In the genomic region with DNA sequence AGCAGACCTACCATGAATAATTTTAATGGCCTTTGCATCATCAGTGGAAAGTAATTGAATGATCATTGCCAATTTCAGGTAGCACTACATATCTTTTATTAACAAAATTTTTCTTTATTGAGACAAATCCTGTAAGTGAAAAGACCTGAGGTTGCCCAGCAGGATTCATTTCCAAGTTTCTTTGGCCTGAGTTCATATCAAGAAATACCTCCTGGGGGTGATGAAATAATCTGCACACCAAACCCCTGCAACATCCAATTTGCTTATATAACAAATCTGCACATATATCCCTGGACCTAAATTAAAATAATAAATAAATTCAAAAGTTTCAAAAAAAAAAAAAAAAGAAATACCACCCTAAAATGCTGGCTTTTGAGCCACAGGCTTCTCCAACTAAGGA, we compare ENCODE assay signal across 18 cellular contexts. TPM values are rescaled to one million over a fixed set of nuclear protein-coding genes. Genes with fewer than 3 reads are reported as not detected.
DNase-seq lines count a peak whose midpoint lies in the region; ATAC-seq lines count a peak whose summit lies in the region.
"Had no signal": no experiment of that assay in that cellular context is flagged by ENCODE, and none has a peak within 500 bp of the region (broad histone marks: within the 10 kb centered on the region; RNA-seq: fewer than 3 reads in every experiment).

No MANE protein-coding gene starts in this region.

- H3K79me1 ChIP-seq in mesenchymal stem cell (replicated peaks; ENCODE audit: low read length, poor library complexity, severe bottlenecking) = no peaks in the 10 kb centered on the region

- in situ Hi-C loops in GM23248 (cut with MboI) = no loop called here

- H2BK5ac ChIP-seq in mesenchymal stem cell (ENCODE audit: low read depth, low read length, poor library complexity, severe bottlenecking) = no peak overlapping the region

- H3K4me3 Mint-ChIP-seq in CD4-positive, CD25-positive, alpha-beta regulatory T cell = peak overlapping the region in 2 of 4 donors; percentile 45 to 86
- H3K4me3 Mint-ChIP-seq in activated naive CD8-positive, alpha-beta T cell treated with anti-CD3 and anti-CD28 coated beads, Interleukin-2, amount 50 U/mL, for 24 hours = no peak overlapping the region

- H3K79me2 ChIP-seq in Karpas-422 (ENCODE audit: low read length) = no peaks in the 10 kb centered on the region
- H3K79me2 ChIP-seq in GM23248 (ENCODE audit: insufficient read depth) = no peaks in the 10 kb centered on the region

- no peak overlapping the region for H3K4ac ChIP-seq in mesenchymal stem cell (ENCODE audit: low read depth in 1 of 2, low read length in 2 of 2)

- H3K36me3 Mint-ChIP-seq in CD4-positive, CD25-positive, alpha-beta regulatory T cell = no peaks in the 10 kb centered on the region
- no peaks in the 10 kb centered on the region for H3K36me3 Mint-ChIP-seq in activated naive CD8-positive, alpha-beta T cell treated with anti-CD3 and anti-CD28 coated beads, Interleukin-2, amount 50 U/mL, for 24 hours (ENCODE audit: low read depth)
- H3K36me3 Mint-ChIP-seq: CD14-positive monocyte had no signal

- no peak overlapping the region for H2BK12ac ChIP-seq in mesenchymal stem cell (ENCODE audit: low read length in 2 of 2)

- H2BK15ac ChIP-seq in mesenchymal stem cell (ENCODE audit: low read depth, poor library complexity, severe bottlenecking) = no peak overlapping the region

- H3K27ac Mint-ChIP-seq in CD4-positive, CD25-positive, alpha-beta regulatory T cell = peak overlapping the region in 2 of 3 donors; percentile 88 to 94
- peak overlapping the region; percentile 92 for H3K27ac Mint-ChIP-seq in activated naive CD8-positive, alpha-beta T cell treated with anti-CD3 and anti-CD28 coated beads, Interleukin-2, amount 50 U/mL, for 24 hours

- H3K27me3 Mint-ChIP-seq in CD4-positive, CD25-positive, alpha-beta regulatory T cell = no peaks in the 10 kb centered on the region
- H3K27me3 Mint-ChIP-seq in activated naive CD8-positive, alpha-beta T cell treated with anti-CD3 and anti-CD28 coated beads, Interleukin-2, amount 50 U/mL, for 24 hours = peaks cover 5% of the 10 kb centered on the region

- peaks cover 12% of the 10 kb centered on the region for H3K4me1 ChIP-seq in CD4-positive, CD25-positive, alpha-beta regulatory T cell (ENCODE audit: control insufficient read depth, insufficient read depth, low read length, poor library complexity, severe bottlenecking)
- H3K4me1 ChIP-seq in Karpas-422 (ENCODE audit: low read length) (peaks cover 21% of the 10 kb centered on the region), mesenchymal stem cell (ENCODE audit: control insufficient read depth, insufficient read depth, low read depth, low read length) (no peaks in the 10 kb centered on the region), GM23248 (ENCODE audit: insufficient read depth) (peaks cover 18% of the 10 kb centered on the region)

- DNase-seq in CD4-positive, CD25-positive, alpha-beta regulatory T cell = no peak
- DNase-seq in Karpas-422 (no peak), mesenchymal stem cell (no peak), GM23248 (no peak), middle frontal gyrus (ENCODE audit: extremely low spot score, low spot score) (no peak)
- no peak for DNase-seq in activated naive CD8-positive, alpha-beta T cell treated with anti-CD3 and anti-CD28 coated beads, Interleukin-2, amount 50 U/mL, for 24 hours
- DNase-seq: Caco-2, GDM1, KG1, NCI-H1417 treated with DMSO at 0.1 percent for 48 hours, NCI-H187 treated with DMSO at 0.1 percent for 48 hours, NCI-H510A treated with DMSO at 0.1 percent for 48 hours, NCI-H82, SHP77 treated with DMSO at 0.1 percent for 48 hours had no signal

- peaks cover 4 to 14% (median 9%) of the 10 kb centered on the region in 4 donors for H3K4me1 Mint-ChIP-seq in CD4-positive, CD25-positive, alpha-beta regulatory T cell
- peaks cover 30% of the 10 kb centered on the region for H3K4me1 Mint-ChIP-seq in activated naive CD8-positive, alpha-beta T cell treated with anti-CD3 and anti-CD28 coated beads, Interleukin-2, amount 50 U/mL, for 24 hours

- H3K27ac ChIP-seq in CD4-positive, CD25-positive, alpha-beta regulatory T cell (ENCODE audit: insufficient read depth, low read length, poor library complexity, severe bottlenecking) = peak overlapping the region; percentile 20
- no peak overlapping the region for H3K27ac ChIP-seq in Karpas-422 (ENCODE audit: low read length)
- no peak overlapping the region for H3K27ac ChIP-seq in mesenchymal stem cell (ENCODE audit: low read length, poor library complexity, severe bottlenecking)
- H3K27ac ChIP-seq in GM23248 = no peak overlapping the region

- no peak overlapping the region for H3K14ac ChIP-seq in mesenchymal stem cell (ENCODE audit: low read length in 2 of 2)

- H3K9me3 Mint-ChIP-seq in CD4-positive, CD25-positive, alpha-beta regulatory T cell = no peaks in the 10 kb centered on the region
- no peaks in the 10 kb centered on the region for H3K9me3 Mint-ChIP-seq in activated naive CD8-positive, alpha-beta T cell treated with anti-CD3 and anti-CD28 coated beads, Interleukin-2, amount 50 U/mL, for 24 hours

- peaks cover 10% of the 10 kb centered on the region for H3F3A ChIP-seq in GM23248 (ENCODE audit: insufficient read depth)

- H3K9ac ChIP-seq in Karpas-422 (ENCODE audit: low read length) = no peak overlapping the region
- H3K9ac ChIP-seq in mesenchymal stem cell (ENCODE audit: low read length) = peak overlapping the region; percentile 83
- H3K9ac ChIP-seq in GM23248 = no peak overlapping the region

- H3K27me3 ChIP-seq in CD4-positive, CD25-positive, alpha-beta regulatory T cell (ENCODE audit: control insufficient read depth, insufficient read depth, low read length) = no peaks in the 10 kb centered on the region
- H3K27me3 ChIP-seq in Karpas-422 (ENCODE audit: low read length) (no peaks in the 10 kb centered on the region), mesenchymal stem cell (ENCODE audit: control insufficient read depth in 1 of 2, insufficient read depth in 1 of 2, low read length in 2 of 2) (no peaks in the 10 kb centered on the region), GM23248 (replicated peaks; ENCODE audit: insufficient read depth) (no peaks in the 10 kb centered on the region)

- H3K4me2 ChIP-seq in Karpas-422 (ENCODE audit: low read depth, low read length, poor library complexity, severe bottlenecking) = peak overlapping the region; percentile 74
- H3K4me2 ChIP-seq in mesenchymal stem cell (ENCODE audit: low read length, poor library complexity, severe bottlenecking) = no peak overlapping the region
- no peak overlapping the region for H3K4me2 ChIP-seq in GM23248 (ENCODE audit: unreplicated experiment)

- H4K8ac ChIP-seq in mesenchymal stem cell (ENCODE audit: low read length) = no peak overlapping the region

- H3K18ac ChIP-seq in mesenchymal stem cell (ENCODE audit: low read depth in 1 of 2, low read length in 2 of 2) = no peak overlapping the region

- H3K36me3 ChIP-seq in CD4-positive, CD25-positive, alpha-beta regulatory T cell (ENCODE audit: control insufficient read depth, insufficient read depth, low read length) = no peaks in the 10 kb centered on the region
- H3K36me3 ChIP-seq in Karpas-422 (ENCODE audit: insufficient read depth, low read length) (no peaks in the 10 kb centered on the region), mesenchymal stem cell (ENCODE audit: control insufficient read depth in 1 of 2, insufficient read depth in 2 of 2, low read depth in 1 of 2, low read length in 2 of 2) (no peaks in the 10 kb centered on the region), GM23248 (ENCODE audit: low read depth) (no peaks in the 10 kb centered on the region)

- peak overlapping the region; percentile 98; the same call in 1 of the 2 replicates for H2AFZ ChIP-seq in Karpas-422 (ENCODE audit: low read length)
- H2AFZ ChIP-seq in mesenchymal stem cell (ENCODE audit: low read depth, low read length) = no peak overlapping the region
- no peak overlapping the region for H2AFZ ChIP-seq in GM23248

- no peak overlapping the region for H2AK5ac ChIP-seq in mesenchymal stem cell (ENCODE audit: low read length, severe bottlenecking)

- no peak overlapping the region for H3K23ac ChIP-seq in mesenchymal stem cell (ENCODE audit: low read length in 2 of 2)

- H4K20me1 ChIP-seq in Karpas-422 (ENCODE audit: insufficient read depth, low read depth, low read length) = no peaks in the 10 kb centered on the region
- no peaks in the 10 kb centered on the region for H4K20me1 ChIP-seq in GM23248 (ENCODE audit: insufficient read depth)

- H3K9me2 ChIP-seq in Karpas-422 (replicated peaks; ENCODE audit: insufficient read depth, low read length) (no peaks in the 10 kb centered on the region), GM23248 (ENCODE audit: insufficient read depth) (no peaks in the 10 kb centered on the region)

- H4K91ac ChIP-seq in mesenchymal stem cell (ENCODE audit: low read length) = no peak overlapping the region

- H2BK120ac ChIP-seq in mesenchymal stem cell (ENCODE audit: low read depth, low read length) = no peak overlapping the region

- no peaks in the 10 kb centered on the region for H3K9me3 ChIP-seq in CD4-positive, CD25-positive, alpha-beta regulatory T cell (ENCODE audit: control insufficient read depth in 2 of 2, low read length in 2 of 2)
- no peaks in the 10 kb centered on the region for H3K9me3 ChIP-seq in Karpas-422 (ENCODE audit: low read length)
- no peaks in the 10 kb centered on the region for H3K9me3 ChIP-seq in mesenchymal stem cell (ENCODE audit: control insufficient read depth, low read length)
- no peaks in the 10 kb centered on the region for H3K9me3 ChIP-seq in GM23248 (ENCODE audit: low read depth)
- H3K9me3 ChIP-seq: Caco-2 had no signal

- no peak for ATAC-seq in CD4-positive, CD25-positive, alpha-beta regulatory T cell (ENCODE audit: low read depth in 2 of 2)
- no peak for ATAC-seq in activated naive CD8-positive, alpha-beta T cell treated with anti-CD3 and anti-CD28 coated beads, Interleukin-2, amount 50 U/mL, for 24 hours
- ATAC-seq in GM18502 (IDR thresholded peaks at IDR 0.05; ENCODE audit: poor library complexity, unreplicated experiment) (no peak), GM21526 (IDR thresholded peaks at IDR 0.05; ENCODE audit: low FRiP score, unreplicated experiment) (no peak)
- ATAC-seq: PC-3 had no signal

- peak overlapping the region; percentile 88 for H3K4me3 ChIP-seq in CD4-positive, CD25-positive, alpha-beta regulatory T cell (ENCODE audit: low read depth, low read length)
- H3K4me3 ChIP-seq in Karpas-422 (ENCODE audit: low read length) (no peak overlapping the region), mesenchymal stem cell (ENCODE audit: insufficient read depth in 1 of 2, low read depth in 1 of 2, low read length in 2 of 2) (no peak overlapping the region), GM23248 (no peak overlapping the region)

RNA-seq across cellular contexts. Expression of a gene that starts 27.3 kb away (rescaled TPM):
- total RNA-seq in CD4-positive, CD25-positive, alpha-beta regulatory T cell = 33.6 TPM
- polyA plus RNA-seq in CD4-positive, CD25-positive, alpha-beta regulatory T cell = 10 to 100 TPM; 27.9 to 41.9 (median 31.3) TPM
- total RNA-seq in Karpas-422 (2014; rRNA removed; shearing (Covaris generic); ENCODE audit: low replicate concordance) = 21.7 and 31.1 TPM in 2 replicates
- polyA plus RNA-seq in mesenchymal stem cell (2013, experiment 1 of 2) = 28.4 TPM
- polyA plus RNA-seq in mesenchymal stem cell (2013, experiment 2 of 2) = 27.8 TPM
- total RNA-seq in GM23248 (2014; rRNA removed; shearing (Covaris generic)) = 41.6 and 45.2 TPM in 2 replicates
- polyA plus RNA-seq in GM23248 (2016; fragmentation: Nextera tagmentation; extraction: Ambion mirVana) = 39.1 and 40.3 TPM in 2 replicates
